20 cellular contexts compared by ENCODE assay signal in the genomic region with DNA sequence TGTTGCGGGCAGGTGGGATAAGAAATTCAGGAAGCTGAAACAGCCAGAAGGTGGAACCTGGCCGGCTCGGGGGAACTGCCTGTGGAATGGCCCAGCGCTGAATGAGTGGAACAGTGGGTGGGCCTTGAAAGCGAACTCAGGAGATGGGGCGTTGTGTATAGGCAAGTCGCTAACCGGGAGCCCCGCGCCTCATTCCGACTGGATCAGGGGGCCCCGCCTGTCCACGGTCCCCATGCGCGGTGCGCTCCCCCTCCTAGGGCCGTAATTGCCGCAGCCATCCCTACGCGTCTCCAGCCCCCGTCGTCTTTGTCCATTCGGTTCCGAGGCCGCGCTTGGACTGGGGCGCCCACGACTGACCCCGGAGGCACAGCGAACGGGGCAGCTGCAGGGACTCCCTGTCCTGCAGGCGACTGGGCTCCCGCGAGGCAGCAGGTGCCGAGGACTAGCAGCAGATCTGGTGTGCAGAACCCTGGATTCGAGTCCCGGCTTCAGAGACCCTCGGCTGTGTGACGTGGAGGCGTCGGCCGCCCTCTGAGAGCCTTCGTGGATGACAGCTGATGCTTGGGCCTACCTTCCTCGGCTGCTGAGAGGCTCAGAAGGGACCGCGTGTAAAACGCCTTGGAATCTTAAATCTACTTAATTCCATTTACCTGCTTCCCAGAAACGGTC. TPM values are rescaled to one million over a fixed set of nuclear protein-coding genes. Genes with fewer than 3 reads are reported as not detected.
A peak's percentile ranks its signal among the peaks of the same experiment; 100 is the strongest.
DNase-seq lines count a peak whose midpoint lies in the region; TF ChIP-seq lines count a peak whose summit lies in the region.
"Had no signal": no experiment of that assay in that cellular context is flagged by ENCODE, and none has a peak within 500 bp of the region (broad histone marks: within the 10 kb centered on the region; RNA-seq: fewer than 3 reads in every experiment).

No MANE protein-coding gene starts in this region.

- H3K27me3 ChIP-seq in BE2C (no peaks in the 10 kb centered on the region), HUES48 (ENCODE audit: control insufficient read depth, insufficient read depth, low read length) (peaks cover 72% of the 10 kb centered on the region), neural progenitor cell (peaks cover 64% of the 10 kb centered on the region)
- H3K27me3 ChIP-seq: testis had no signal

- no peak overlapping the region for H3K9ac ChIP-seq in HUES48 (ENCODE audit: low read depth, low read length)
- no peak overlapping the region for H3K9ac ChIP-seq in neural progenitor cell
- H3K9ac ChIP-seq: KMS-11 had no signal

- H3K4me1 Mint-ChIP-seq in glutamatergic neuron (ENCODE audit: low read depth, unreplicated experiment) (peaks cover 20% of the 10 kb centered on the region), neural progenitor cell (peaks cover 45% of the 10 kb centered on the region)

- H3K4me1 ChIP-seq in BE2C (peaks cover 5% of the 10 kb centered on the region), HUES48 (ENCODE audit: control insufficient read depth, insufficient read depth, low read length) (peaks cover 20% of the 10 kb centered on the region), neural progenitor cell (peaks cover 39% of the 10 kb centered on the region)

- peaks cover 45% of the 10 kb centered on the region for H3F3A ChIP-seq in neural progenitor cell (ENCODE audit: low read depth)

- TF ChIP-seq CTCF in BE2C (IDR thresholded peaks at IDR 0.05; ENCODE audit: low read depth, low read length) (no peak), glutamatergic neuron (IDR thresholded peaks at IDR 0.05; ENCODE audit: partially characterized antibody, unreplicated experiment) (no peak), neural progenitor cell (IDR thresholded peaks at IDR 0.05) (no peak)

- H3K36me3 Mint-ChIP-seq in glutamatergic neuron (ENCODE audit: unreplicated experiment) (peaks cover 7% of the 10 kb centered on the region), neural progenitor cell (no peaks in the 10 kb centered on the region)
- H3K36me3 Mint-ChIP-seq: activated naive CD8-positive, alpha-beta T cell had no signal

- no peaks in the 10 kb centered on the region for H3K36me3 ChIP-seq in BE2C
- no peaks in the 10 kb centered on the region for H3K36me3 ChIP-seq in HUES48 (ENCODE audit: control insufficient read depth, insufficient read depth, low read length)
- H3K36me3 ChIP-seq in neural progenitor cell = no peaks in the 10 kb centered on the region
- H3K36me3 ChIP-seq: ascending aorta had no signal

- no peak overlapping the region for H3K27ac Mint-ChIP-seq in glutamatergic neuron (ENCODE audit: unreplicated experiment)
- no peak overlapping the region for H3K27ac Mint-ChIP-seq in neural progenitor cell
- H3K27ac Mint-ChIP-seq: activated CD4-positive, alpha-beta T cell treated with anti-CD3 and anti-CD28 coated beads, Interleukin-2, amount 10 ng/mL, durations not matched to agents 24 days and 14 days; activated naive CD8-positive, alpha-beta T cell had no signal

- peak; percentile 5 for DNase-seq in BE2C
- DNase-seq in glutamatergic neuron = peak; percentile 17
- DNase-seq in neural progenitor cell (ENCODE audit: low spot score) = no peak
- no peak for DNase-seq in NAMALWA (ENCODE audit: low spot score)
- DNase-seq in D341Med (ENCODE audit: low spot score) = no peak
- no peak for DNase-seq in DMS153 (lab: John Stamatoyannopoulos, UW)
- DNase-seq in inferior parietal cortex (ENCODE audit: extremely low spot score) = no peak
- DNase-seq: NCI-H2171, NCI-H510A treated with DMSO at 0.1 percent for 48 hours had no signal

- H3K27ac ChIP-seq in HUES48 (ENCODE audit: low read depth, low read length) = no peak overlapping the region
- H3K27ac ChIP-seq in neural progenitor cell = no peak overlapping the region
- H3K27ac ChIP-seq: ascending aorta, KMS-11, testis had no signal

- peak overlapping the region; percentile 25 for H3K4me3 Mint-ChIP-seq in glutamatergic neuron (ENCODE audit: unreplicated experiment)
- H3K4me3 Mint-ChIP-seq in neural progenitor cell = peak overlapping the region; percentile 35
- H3K4me3 Mint-ChIP-seq: activated naive CD8-positive, alpha-beta T cell; central memory CD8-positive, alpha-beta T cell had no signal

- peak overlapping the region; percentile 68 for H3K4me2 ChIP-seq in neural progenitor cell
- H3K4me2 ChIP-seq: KMS-11 had no signal

- peaks cover 3% of the 10 kb centered on the region for H3K79me2 ChIP-seq in neural progenitor cell (ENCODE audit: low read depth)

- peaks cover 15% of the 10 kb centered on the region for H3K27me3 Mint-ChIP-seq in glutamatergic neuron (ENCODE audit: unreplicated experiment)
- peaks cover 47% of the 10 kb centered on the region for H3K27me3 Mint-ChIP-seq in neural progenitor cell (ENCODE audit: insufficient read depth, low read depth)

- no peak overlapping the region for H2AFZ ChIP-seq in neural progenitor cell (replicated peaks)

- peaks cover 24% of the 10 kb centered on the region for H4K20me1 ChIP-seq in neural progenitor cell (ENCODE audit: low read depth)

- H3K9me3 Mint-ChIP-seq in glutamatergic neuron (ENCODE audit: unreplicated experiment) = peaks cover 12% of the 10 kb centered on the region
- no peaks in the 10 kb centered on the region for H3K9me3 Mint-ChIP-seq in neural progenitor cell
- H3K9me3 Mint-ChIP-seq: central memory CD8-positive, alpha-beta T cell had no signal

- H3K4me3 ChIP-seq in BE2C (ENCODE audit: low read depth, low read length) = no peak overlapping the region
- peak overlapping the region; percentile 48 for H3K4me3 ChIP-seq in HUES48 (ENCODE audit: low read depth, low read length)
- H3K4me3 ChIP-seq in neural progenitor cell = peak overlapping the region; percentile 24
- H3K4me3 ChIP-seq: ascending aorta, lung had no signal

- no peaks in the 10 kb centered on the region for H3K9me3 ChIP-seq in BE2C
- H3K9me3 ChIP-seq in HUES48 (ENCODE audit: control insufficient read depth, insufficient read depth, low read length) = no peaks in the 10 kb centered on the region
- H3K9me3 ChIP-seq in neural progenitor cell (ENCODE audit: low read depth) = no peaks in the 10 kb centered on the region
- H3K9me3 ChIP-seq: ascending aorta, testis had no signal

RNA-seq across cellular contexts. Expression of a gene that starts 10.9 kb away (rescaled TPM):
- polyA plus RNA-seq in BE2C (2012; ENCODE audit: insufficient read depth, insufficient read length, low read depth) = 0.43 TPM
- total RNA-seq in glutamatergic neuron (ENCODE audit: unreplicated experiment) = 0.98 TPM
- total RNA-seq in neural progenitor cell (ENCODE audit: low replicate concordance) = 14.1 TPM in 2 replicates
- total RNA-seq: activated CD4-positive, alpha-beta T cell treated with anti-CD3 and anti-CD28 coated beads, Interleukin-2, amount 10 ng/mL, durations not matched to agents 24 days and 14 days; PC-3; T-helper 2 cell treated with Interferon-gamma antibody and Interleukin-4, amounts not matched to agents 100 ng/mL and 5 ng/mL, for 36 hours had no signal
- polyA plus RNA-seq: keratinocyte had no signal

Comparison
In these comparisons a context has a peak if more than half of its experiments do, and no peak if none do; other contexts are left out.
1. DNase-seq: peak in BE2C (single experiment) and glutamatergic neuron (single experiment); none in neural progenitor cell (single experiment), NAMALWA (single experiment), D341Med (single experiment), DMS153 (single experiment) and inferior parietal cortex (single experiment).